8 cellular contexts compared by ENCODE assay signal in the genomic region with DNA sequence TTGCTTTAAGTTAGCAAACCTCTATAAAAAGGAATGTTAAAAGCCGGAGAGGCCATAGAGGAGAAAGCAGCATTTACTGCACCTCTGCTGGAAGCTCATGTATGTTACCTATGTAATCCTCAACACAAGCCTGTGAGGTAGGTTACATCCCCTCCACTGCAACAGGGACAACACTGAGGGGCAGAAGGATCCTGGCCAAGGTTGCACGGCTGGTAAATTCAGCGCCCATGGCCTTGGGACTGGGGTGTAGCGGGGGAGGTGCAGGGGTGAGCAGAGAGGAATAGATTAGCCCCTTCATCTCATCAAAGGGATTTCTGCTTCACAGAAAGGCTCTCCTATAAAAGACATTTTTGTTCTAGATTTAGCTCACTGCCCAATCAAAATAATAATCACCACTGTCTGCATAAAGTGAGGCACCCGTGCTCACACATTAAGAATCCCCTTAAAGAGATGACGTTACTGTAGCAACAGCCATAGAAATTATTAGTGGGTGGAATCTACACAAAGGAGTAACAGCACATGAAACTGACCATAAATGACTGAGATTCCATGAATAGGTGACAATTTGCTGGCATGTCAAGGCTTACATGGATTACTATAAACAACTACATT. TPM values are rescaled to one million over a fixed set of nuclear protein-coding genes. Genes with fewer than 3 reads are reported as not detected.
A peak's percentile ranks its signal among the peaks of the same experiment; 100 is the strongest.
DNase-seq lines count a peak whose midpoint lies in the region; ATAC-seq, FAIRE-seq and TF ChIP-seq lines count a peak whose summit lies in the region.

No MANE protein-coding gene starts in this region.

- no peak for TF ChIP-seq POLR2A in sigmoid colon (IDR thresholded peaks at IDR 0.05)

- H3K9ac ChIP-seq in ES-I3 (ENCODE audit: low read depth, low read length), result peak overlapping the region; percentile 54; the same call in 1 of the 2 replicates
- peak overlapping the region; percentile 0 for H3K9ac ChIP-seq in fibroblast of lung (ENCODE audit: insufficient read depth, low read length)

- no peak for TF ChIP-seq EP300 in sigmoid colon (IDR thresholded peaks at IDR 0.05)

- no peak for FAIRE-seq in frontal cortex (lab: Jason Lieb, UNC)

- H3K27me3 ChIP-seq in fibroblast of lung (ENCODE audit: control insufficient read depth, insufficient read depth, low read length), result no peaks in the 10 kb centered on the region
- no peaks in the 10 kb centered on the region for H3K27me3 ChIP-seq in sigmoid colon

- H3K4me1 ChIP-seq in ES-I3 (ENCODE audit: insufficient read depth, low read length) (peaks cover 6% of the 10 kb centered on the region), fibroblast of lung (ENCODE audit: control insufficient read depth, extremely low read depth, insufficient read depth, low read length) (peaks cover 21% of the 10 kb centered on the region), sigmoid colon (peaks cover 2 to 76% (median 71%) of the 10 kb centered on the region in 4 donors)

- no peaks in the 10 kb centered on the region for H4K20me1 ChIP-seq in fibroblast of lung (ENCODE audit: control insufficient read depth, extremely low read depth, insufficient read depth, low read length)

- no peak for ATAC-seq in T-cell (replicated peaks in 1 of 4)
- no peak for ATAC-seq in left colon

- no peak for TF ChIP-seq CTCF in fibroblast of lung (conservative IDR thresholded peaks at IDR 0.05 in 1 of 2, IDR thresholded peaks at IDR 0.05 in 1 of 2; ENCODE audit: low read depth in 1 of 2, low read length in 2 of 2)
- TF ChIP-seq CTCF in sigmoid colon (IDR thresholded peaks at IDR 0.05), result no peak

- H3K9me3 ChIP-seq in ES-I3 (ENCODE audit: control insufficient read depth, insufficient read depth, low read length), result no peaks in the 10 kb centered on the region
- H3K9me3 ChIP-seq in fibroblast of lung (ENCODE audit: control insufficient read depth, insufficient read depth, low read depth, low read length), result no peaks in the 10 kb centered on the region
- H3K9me3 ChIP-seq in sigmoid colon, result no peaks in the 10 kb centered on the region

- POLR2A ChIA-PET in T-cell (lab: Charles Lee), result no interaction called here

- no peaks in the 10 kb centered on the region for H3K9me3 Mint-ChIP-seq in T-cell

- CTCF ChIA-PET in T-cell (lab: Charles Lee), result interaction anchor here (0.6 to 0.9 kb wide), 2 partner anchors 23 to 147 kb away, joined by 3 to 7 read pairs; no protein-coding TSS in a partner anchor

- H3K4me3 Mint-ChIP-seq in T-cell, result peak overlapping the region; percentile 81 to 89 (median 83)

- no peak overlapping the region for H2AFZ ChIP-seq in fibroblast of lung (ENCODE audit: low read length)

- H3K27ac Mint-ChIP-seq in T-cell, result peak overlapping the region; percentile 65 to 79

- peak overlapping the region; percentile 38 for H3K27ac ChIP-seq in fibroblast of lung (ENCODE audit: insufficient read depth, low read length)
- H3K27ac ChIP-seq in sigmoid colon, result peak overlapping the region in 3 of 4 donors; percentile 22 to 68 (median 68)

- peaks cover 57% of the 10 kb centered on the region for H3K79me2 ChIP-seq in fibroblast of lung (ENCODE audit: control insufficient read depth, insufficient read depth, low read length)

- H3K4me1 Mint-ChIP-seq in T-cell, result peaks cover 68 to 73% (median 71%) of the 10 kb centered on the region in 3 donors

- H3K36me3 ChIP-seq in ES-I3 (ENCODE audit: insufficient read depth, low read length), result no peaks in the 10 kb centered on the region
- H3K36me3 ChIP-seq in fibroblast of lung (ENCODE audit: control insufficient read depth, insufficient read depth, low read length), result peaks cover 6% of the 10 kb centered on the region
- H3K36me3 ChIP-seq in sigmoid colon, result no peaks in the 10 kb centered on the region

- H3K4me3 ChIP-seq in fibroblast of lung (replicated peaks in 1 of 4; ENCODE audit: control extremely low read depth in 1 of 4, insufficient read depth in 1 of 4, low read depth in 3 of 4, low read length in 4 of 4), result peak overlapping the region; percentile 44 to 71 (median 69)
- H3K4me3 ChIP-seq in sigmoid colon, result peak overlapping the region in 2 of 4 donors; percentile 53 to 64

- H3K27me3 Mint-ChIP-seq in T-cell, result no peaks in the 10 kb centered on the region

- peaks cover 2% of the 10 kb centered on the region for H3K36me3 Mint-ChIP-seq in T-cell

- H3K4me2 ChIP-seq in fibroblast of lung (ENCODE audit: extremely low read depth, insufficient read depth, low read length), result peak overlapping the region; percentile 48

- DNase-seq in T-cell (no peak), fibroblast of lung (ENCODE audit: low read depth in 2 of 2) (no peak), sigmoid colon (no peak), left colon (no peak), frontal cortex (ENCODE audit: low spot score in 2 of 2) (no peak), SHP77 (lab: John Stamatoyannopoulos, UW) (no peak), activated gamma-delta T cell treated with Interleukin-2 at 50 U/mL for 16 hours (no peak)

- 30 to 62% methylated on average over 6 of the region's 6 CpGs for WGBS in sigmoid colon, 2 donors

- intact Hi-C loops in sigmoid colon (cut with DNase I) (loop anchor here (5.0 kb wide), 4 partner anchors 42 to 172 kb away; partner anchors contain the start of genes C16orf95 and MAP1LC3B), left colon (cut with DNase I, micrococcal nuclease) (no loop called here)

RNA-seq across cellular contexts. Expression of gene ZCCHC14, which starts 3.3 kb away (rescaled TPM):
- 10 to 100 TPM; 23.7 to 32.6 (median 27.3) TPM for total RNA-seq in T-cell
- 15.4 and 16.3 TPM in 2 replicates for total RNA-seq in fibroblast of lung
- polyA plus RNA-seq in fibroblast of lung, result 6.4 and 8.6 TPM in 2 replicates
- polyA plus RNA-seq in fibroblast of lung (2012), result 12.6 and 13.5 TPM in 2 replicates
- polyA minus RNA-seq in fibroblast of lung (ENCODE audit: low replicate concordance), result 19.5 and 24.6 TPM in 2 replicates
- 10 to 100 TPM; 11.4 to 23.8 (median 15.2) TPM for total RNA-seq in sigmoid colon
- polyA plus RNA-seq in sigmoid colon, result 10 to 100 TPM in 1 of 3 donors, 1 to 10 TPM in 2; 6.0 to 11.8 (median 7.2) TPM
- total RNA-seq in left colon, result 10 to 100 TPM; 30.3 to 30.7 TPM
- total RNA-seq in frontal cortex, result 26.1 TPM
